ENCODE assay signal across 13 cellular contexts in the genomic region with DNA sequence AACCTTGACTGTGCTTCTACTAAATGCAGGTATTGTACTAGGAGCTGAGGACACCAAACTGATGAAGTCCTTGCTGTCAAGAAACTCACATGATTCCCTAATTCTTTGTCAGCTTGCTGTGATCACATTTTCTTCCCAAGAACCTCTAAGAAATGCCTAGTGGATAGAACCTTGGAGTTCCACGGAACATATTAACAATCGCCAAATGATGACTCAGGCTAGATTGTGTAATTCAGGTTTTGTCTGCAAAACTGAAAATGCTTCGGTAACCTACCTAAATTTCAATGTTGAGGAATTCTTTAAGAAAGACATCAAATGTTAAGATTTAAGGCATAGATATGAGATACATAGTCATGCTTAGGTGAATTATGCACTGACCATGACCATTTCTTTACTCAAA. TPM values are rescaled to one million over a fixed set of nuclear protein-coding genes. Genes with fewer than 3 reads are reported as not detected.
DNase-seq lines count a peak whose midpoint lies in the region; ATAC-seq and TF ChIP-seq lines count a peak whose summit lies in the region.
"Had no signal": no experiment of that assay in that cellular context is flagged by ENCODE, and none has a peak within 500 bp of the region (broad histone marks: within the 10 kb centered on the region; RNA-seq: fewer than 3 reads in every experiment).

No MANE protein-coding gene starts in this region.

- H3K4me3 Mint-ChIP-seq in T-helper 2 cell treated with Interferon-gamma antibody and Interleukin-4, amounts not matched to agents 5 μg/mL and 100 μg/mL, for 36 hours = peak overlapping the region; percentile 41
- H3K4me3 Mint-ChIP-seq in T-cell = peak overlapping the region in 1 of 3 donors; percentile 92
- H3K4me3 Mint-ChIP-seq in CD4-positive, alpha-beta memory T cell = peak overlapping the region in 2 of 8 donors; percentile 17 to 67
- peak overlapping the region in 1 of 5 donors; percentile 54 for H3K4me3 Mint-ChIP-seq in immature natural killer cell
- H3K4me3 Mint-ChIP-seq: H9 had no signal

- peaks cover 19% of the 10 kb centered on the region for H3K4me1 ChIP-seq in CD4-positive, alpha-beta memory T cell (ENCODE audit: insufficient read depth, low read length)

- no peak for TF ChIP-seq CTCF in fibroblast of mammary gland (conservative IDR thresholded peaks at IDR 0.05; ENCODE audit: control insufficient read depth, insufficient read depth, low read depth, low read length)

- intact Hi-C loops in CD4-positive, alpha-beta memory T cell (cut with micrococcal nuclease) = no loop called here

- peak overlapping the region; percentile 24 for H3K4me3 ChIP-seq in fibroblast of mammary gland (ENCODE audit: control insufficient read depth, low read depth, low read length)
- H3K4me3 ChIP-seq in CD4-positive, alpha-beta memory T cell (ENCODE audit: low read length in 2 of 2) = no peak overlapping the region
- H3K4me3 ChIP-seq: heart right ventricle had no signal

- CTCF ChIA-PET in T-cell (lab: Charles Lee) = interaction anchor here (1.5 to 2.1 kb wide), 2 partner anchors 9 to 122 kb away, joined by 3 to 17 read pairs; no protein-coding TSS in a partner anchor
- CTCF ChIA-PET in CD4-positive, alpha-beta memory T cell (lab: Charles Lee; ENCODE audit: partially characterized antibody) = interaction anchor here (2.6 to 5.0 kb wide), 3 partner anchors 9 to 122 kb away, joined by 8 to 46 read pairs (median 12); no protein-coding TSS in a partner anchor

- H3K9me3 ChIP-seq in CD4-positive, alpha-beta memory T cell (ENCODE audit: control insufficient read depth in 1 of 2, low read length in 2 of 2) = no peaks in the 10 kb centered on the region
- H3K9me3 ChIP-seq: heart right ventricle had no signal

- ATAC-seq in T-cell (replicated peaks in 1 of 4) (no peak), GM19452 (IDR thresholded peaks at IDR 0.05; ENCODE audit: unreplicated experiment) (no peak)
- ATAC-seq: heart right ventricle had no signal

- no peak overlapping the region for H3K27ac ChIP-seq in CD4-positive, alpha-beta memory T cell (ENCODE audit: low read depth, low read length)

- peaks cover 23% of the 10 kb centered on the region for H3K4me1 Mint-ChIP-seq in T-helper 2 cell treated with Interferon-gamma antibody and Interleukin-4, amounts not matched to agents 5 μg/mL and 100 μg/mL, for 36 hours (ENCODE audit: low read depth)
- peaks cover 29 to 34% (median 31%) of the 10 kb centered on the region in 3 donors for H3K4me1 Mint-ChIP-seq in T-cell
- peaks cover 11 to 24% (median 18%) of the 10 kb centered on the region in 4 donors for H3K4me1 Mint-ChIP-seq in CD4-positive, alpha-beta memory T cell
- peaks cover 20 to 24% of the 10 kb centered on the region in 2 donors for H3K4me1 Mint-ChIP-seq in immature natural killer cell

- no peaks in the 10 kb centered on the region for H3K36me3 ChIP-seq in CD4-positive, alpha-beta memory T cell (ENCODE audit: insufficient read depth, low read length)

- H3K9me3 Mint-ChIP-seq in T-helper 2 cell treated with Interferon-gamma antibody and Interleukin-4, amounts not matched to agents 5 μg/mL and 100 μg/mL, for 36 hours = no peaks in the 10 kb centered on the region
- H3K9me3 Mint-ChIP-seq in T-cell (no peaks in the 10 kb centered on the region), immature natural killer cell (no peaks in the 10 kb centered on the region)
- no peaks in the 10 kb centered on the region for H3K9me3 Mint-ChIP-seq in CD4-positive, alpha-beta memory T cell
- H3K9me3 Mint-ChIP-seq: H9 had no signal

- H3K36me3 Mint-ChIP-seq in T-helper 2 cell treated with Interferon-gamma antibody and Interleukin-4, amounts not matched to agents 5 μg/mL and 100 μg/mL, for 36 hours (ENCODE audit: low read depth) = peaks cover 16% of the 10 kb centered on the region
- peaks cover 5% of the 10 kb centered on the region for H3K36me3 Mint-ChIP-seq in T-cell
- peaks cover 4 to 14% of the 10 kb centered on the region in 2 donors for H3K36me3 Mint-ChIP-seq in CD4-positive, alpha-beta memory T cell
- H3K36me3 Mint-ChIP-seq in immature natural killer cell = peaks cover 0 to 4% (median 1%) of the 10 kb centered on the region in 3 donors

- POLR2A ChIA-PET in T-cell (lab: Charles Lee) = interaction anchor here in 1 of 2 donors (3.3 kb wide), 1 partner anchor 9 kb away, joined by 18 read pairs; no protein-coding TSS in a partner anchor
- POLR2A ChIA-PET in CD4-positive, alpha-beta memory T cell (lab: Charles Lee; ENCODE audit: partially characterized antibody) = interaction anchor here (3.8 to 4.4 kb wide), 2 partner anchors 8 to 254 kb away, joined by 27 to 49 read pairs; a partner anchor contains a TSS

- no peaks in the 10 kb centered on the region for H3K27me3 ChIP-seq in CD4-positive, alpha-beta memory T cell (ENCODE audit: insufficient read depth, low read length)
- H3K27me3 ChIP-seq: heart right ventricle had no signal

- H3K27ac Mint-ChIP-seq in T-helper 2 cell treated with Interferon-gamma antibody and Interleukin-4, amounts not matched to agents 5 μg/mL and 100 μg/mL, for 36 hours = peak overlapping the region; percentile 13
- H3K27ac Mint-ChIP-seq in T-cell (peak overlapping the region; percentile 57 to 70), immature natural killer cell (peak overlapping the region in 2 of 6 donors; percentile 30 to 57)
- H3K27ac Mint-ChIP-seq in CD4-positive, alpha-beta memory T cell = no peak overlapping the region
- H3K27ac Mint-ChIP-seq: H9 had no signal

- DNase-seq in T-helper 2 cell treated with Interferon-gamma antibody and Interleukin-4, amounts not matched to agents 5 μg/mL and 100 μg/mL, for 36 hours (ENCODE audit: low spot score) = no peak
- DNase-seq in T-helper 2 cell = no peak
- DNase-seq in T-cell = no peak
- peak; percentile 83 for DNase-seq in fibroblast of mammary gland (ENCODE audit: low read depth)
- peak; percentile 60 for DNase-seq in stromal cell of bone marrow (ENCODE audit: low read depth)
- DNase-seq in CD4-positive, alpha-beta memory T cell = no peak
- no peak for DNase-seq in immature natural killer cell
- DNase-seq: H9; heart right ventricle; NK-92 treated with Interleukin-12 subunit alpha and Interleukin-12 subunit beta, amount 100 ng/mL, for 24 hours; nucleus accumbens; stimulated activated CD8-positive, alpha-beta memory T cell treated with anti-CD3 and anti-CD28 coated beads, Interleukin-4, amount 100 ng/mL, for 48 hours had no signal

- peaks cover 4% of the 10 kb centered on the region for H3K27me3 Mint-ChIP-seq in T-helper 2 cell treated with Interferon-gamma antibody and Interleukin-4, amounts not matched to agents 5 μg/mL and 100 μg/mL, for 36 hours (ENCODE audit: low read depth)
- H3K27me3 Mint-ChIP-seq in T-cell = peaks cover 0 to 2% of the 10 kb centered on the region in 2 donors
- no peaks in the 10 kb centered on the region for H3K27me3 Mint-ChIP-seq in CD4-positive, alpha-beta memory T cell
- peaks cover 4 to 11% (median 8%) of the 10 kb centered on the region in 3 donors for H3K27me3 Mint-ChIP-seq in immature natural killer cell (ENCODE audit: low read depth in 3 of 3)

RNA-seq across cellular contexts. Expression of a gene that starts 1.7 kb away (rescaled TPM):
- 10 to 100 TPM; 16.0 to 85.8 (median 21.9) TPM for total RNA-seq in T-cell
- 10 to 100 TPM; 25.3 to 26.8 TPM for total RNA-seq in CD4-positive, alpha-beta memory T cell
- polyA plus RNA-seq in CD4-positive, alpha-beta memory T cell = 10 to 100 TPM in 1 of 2 donors, 1 to 10 TPM in 1; 6.4 to 21.3 TPM
- polyA plus RNA-seq in immature natural killer cell = 10 to 100 TPM; 14.3 to 21.6 (median 18.5) TPM

Comparison
In these comparisons a context has a peak if more than half of its experiments do, and no peak if none do; other contexts are left out.
1. DNase-seq: peak in fibroblast of mammary gland (single experiment) and stromal cell of bone marrow (single experiment); none in T-helper 2 cell treated with Interferon-gamma antibody and Interleukin-4, amounts not matched to agents 5 μg/mL and 100 μg/mL, for 36 hours (single experiment), T-helper 2 cell (0 of 5), T-cell (0 of 34), CD4-positive, alpha-beta memory T cell (0 of 5) and immature natural killer cell (0 of 3).
2. H3K27ac Mint-ChIP-seq: peak in T-helper 2 cell treated with Interferon-gamma antibody and Interleukin-4, amounts not matched to agents 5 μg/mL and 100 μg/mL, for 36 hours (single experiment) and T-cell (2 of 2); none in CD4-positive, alpha-beta memory T cell (0 of 7).